12 cellular contexts compared by ENCODE assay signal in the genomic region with DNA sequence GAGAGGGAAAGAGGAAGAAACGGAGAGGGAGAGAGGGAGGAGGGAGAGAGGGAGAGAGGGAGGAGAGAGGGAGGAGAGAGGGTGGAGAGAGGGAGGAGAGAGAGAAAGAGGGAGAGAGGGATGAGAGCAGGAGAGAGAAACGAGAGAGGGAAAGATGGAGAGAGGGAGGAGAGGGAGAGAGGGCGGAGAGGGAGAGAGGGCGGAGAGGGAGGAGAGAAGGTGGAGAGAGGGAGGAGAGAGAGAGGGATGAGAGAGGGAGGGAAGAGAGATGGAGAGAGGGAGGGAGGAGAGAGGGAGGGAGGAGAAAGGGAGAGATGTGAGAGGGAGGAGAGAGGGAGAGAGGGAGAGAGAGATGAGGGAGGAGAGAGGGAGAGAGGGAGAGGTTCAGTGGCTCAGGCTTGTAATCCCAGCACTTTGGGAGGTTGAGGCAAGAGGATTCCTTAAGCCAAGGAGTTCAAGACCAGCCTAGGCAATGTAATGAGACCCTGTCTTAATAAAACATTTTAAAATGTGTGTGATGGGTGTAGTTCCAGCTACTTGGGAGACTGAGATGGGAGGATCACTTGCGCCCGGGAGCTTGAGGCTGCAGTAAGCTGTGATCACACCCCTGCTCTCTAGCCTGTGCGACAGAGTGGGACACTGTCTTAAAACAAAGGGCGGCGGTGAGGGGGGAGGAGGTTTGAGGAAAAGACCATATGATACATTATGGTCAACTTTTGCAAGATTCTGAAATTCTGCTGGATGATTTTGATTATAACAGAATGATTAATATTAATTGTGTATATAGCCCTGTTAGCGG. TPM values are rescaled to one million over a fixed set of nuclear protein-coding genes. Genes with fewer than 3 reads are reported as not detected.
DNase-seq lines count a peak whose midpoint lies in the region; FAIRE-seq and TF ChIP-seq lines count a peak whose summit lies in the region.
"Had no signal": no experiment of that assay in that cellular context is flagged by ENCODE, and none has a peak within 500 bp of the region (broad histone marks: within the 10 kb centered on the region; RNA-seq: fewer than 3 reads in every experiment).

No MANE protein-coding gene starts in this region.

- H3K4me3 ChIP-seq in fibroblast of lung (replicated peaks in 1 of 4; ENCODE audit: control extremely low read depth in 1 of 4, insufficient read depth in 1 of 4, low read depth in 3 of 4, low read length in 4 of 4) (no peak overlapping the region), skeletal muscle satellite cell (ENCODE audit: low read length) (no peak overlapping the region)
- H3K4me3 ChIP-seq: gastrocnemius medialis, GM12878 had no signal

- H3K4me1 ChIP-seq in fibroblast of lung (ENCODE audit: control insufficient read depth, extremely low read depth, insufficient read depth, low read length): peaks cover 12% of the 10 kb centered on the region
- peaks cover 15% of the 10 kb centered on the region for H3K4me1 ChIP-seq in skeletal muscle satellite cell (ENCODE audit: control insufficient read depth, insufficient read depth, low read length)

- H3K27me3 ChIP-seq in fibroblast of lung (ENCODE audit: control insufficient read depth, insufficient read depth, low read length) (no peaks in the 10 kb centered on the region), skeletal muscle satellite cell (ENCODE audit: control insufficient read depth, insufficient read depth, low read length) (peaks cover 36% of the 10 kb centered on the region)

- no peaks in the 10 kb centered on the region for H3K9me3 ChIP-seq in fibroblast of lung (ENCODE audit: control insufficient read depth, insufficient read depth, low read depth, low read length)
- H3K9me3 ChIP-seq in skeletal muscle satellite cell (replicated peaks; ENCODE audit: low read length): no peaks in the 10 kb centered on the region
- H3K9me3 ChIP-seq: gastrocnemius medialis had no signal

- H4K20me1 ChIP-seq in fibroblast of lung (ENCODE audit: control insufficient read depth, extremely low read depth, insufficient read depth, low read length): no peaks in the 10 kb centered on the region

- H3K79me2 ChIP-seq in fibroblast of lung (ENCODE audit: control insufficient read depth, insufficient read depth, low read length): no peaks in the 10 kb centered on the region

- H3K36me3 ChIP-seq in fibroblast of lung (ENCODE audit: control insufficient read depth, insufficient read depth, low read length) (no peaks in the 10 kb centered on the region), skeletal muscle satellite cell (ENCODE audit: insufficient read depth, low read length) (no peaks in the 10 kb centered on the region)
- H3K36me3 ChIP-seq: gastrocnemius medialis had no signal

- H3K4me2 ChIP-seq in fibroblast of lung (ENCODE audit: extremely low read depth, insufficient read depth, low read length) (peak overlapping the region; percentile 59), skeletal muscle satellite cell (ENCODE audit: low read length) (peak overlapping the region; percentile 29)

- H3K27ac ChIP-seq in fibroblast of lung (ENCODE audit: insufficient read depth, low read length): peak overlapping the region; percentile 23
- H3K27ac ChIP-seq: gastrocnemius medialis had no signal

- peak; percentile 67 for DNase-seq in DMS53 (lab: John Stamatoyannopoulos, UW)
- peak; percentile 76 for DNase-seq in NCI-H69 (lab: John Stamatoyannopoulos, UW)
- DNase-seq in fibroblast of lung (ENCODE audit: low read depth in 2 of 2): no peak
- DNase-seq in NOMO-1 treated with dmso at 0.1 percent for 144 hours (lab: John Stamatoyannopoulos, UW; ENCODE audit: unreplicated experiment): no peak
- DNase-seq in HTR-8/SVneo (ENCODE audit: insufficient read length, low spot score): no peak
- DNase-seq in effector CD8-positive, alpha-beta T cell (lab: John Stamatoyannopoulos, UW): no peak
- DNase-seq: activated CD8-positive, alpha-beta T cell treated with anti-CD3 and anti-CD28 coated beads, Interleukin-2, amount 10 ng/mL, durations not matched to agents 7 days and 5 days; CD4-positive, alpha-beta memory T cell; gastrocnemius medialis; NCI-H1092 had no signal

- no peak for FAIRE-seq in HTR-8/SVneo (lab: Jason Lieb, UNC)
- FAIRE-seq: GM12878 had no signal

- TF ChIP-seq CTCF in fibroblast of lung (conservative IDR thresholded peaks at IDR 0.05 in 1 of 2, IDR thresholded peaks at IDR 0.05 in 1 of 2; ENCODE audit: low read depth in 1 of 2, low read length in 2 of 2): no peak

- H2AFZ ChIP-seq in fibroblast of lung (ENCODE audit: low read length): peak overlapping the region; percentile 54

- H3K9ac ChIP-seq in fibroblast of lung (ENCODE audit: insufficient read depth, low read length): no peak overlapping the region
- no peak overlapping the region for H3K9ac ChIP-seq in skeletal muscle satellite cell (ENCODE audit: low read depth, low read length)

RNA-seq across cellular contexts. Expression of gene SNRPF, which starts 21.3 kb away (rescaled TPM):
- total RNA-seq in fibroblast of lung: 11.3 and 14.2 TPM in 2 replicates
- 25.0 and 35.2 TPM in 2 replicates for polyA plus RNA-seq in fibroblast of lung
- polyA plus RNA-seq in fibroblast of lung (2012): 61.2 and 71.8 TPM in 2 replicates
- 6.0 and 6.4 TPM in 2 replicates for polyA minus RNA-seq in fibroblast of lung (ENCODE audit: low replicate concordance)
- 8.7 and 12.2 TPM in 2 replicates for total RNA-seq in skeletal muscle satellite cell (2012; rRNA removed)

RNA-seq across cellular contexts. Expression of gene NTN4, which starts 46.9 kb away (rescaled TPM):
- 8.2 and 28.6 TPM in 2 replicates for total RNA-seq in fibroblast of lung
- 31.8 and 170 TPM in 2 replicates for polyA plus RNA-seq in fibroblast of lung
- polyA plus RNA-seq in fibroblast of lung (2012): 23.4 and 117 TPM in 2 replicates
- 72.4 and 266 TPM in 2 replicates for polyA minus RNA-seq in fibroblast of lung (ENCODE audit: low replicate concordance)
- total RNA-seq in skeletal muscle satellite cell (2012; rRNA removed): 9.6 and 19.3 TPM in 2 replicates
- total RNA-seq: activated CD8-positive, alpha-beta T cell treated with anti-CD3 and anti-CD28 coated beads, Interleukin-2, amount 10 ng/mL, durations not matched to agents 7 days and 5 days had no signal
- polyA plus RNA-seq: GM12878 had no signal

Comparison
In these comparisons a context has a peak if more than half of its experiments do, and no peak if none do; other contexts are left out.
1. DNase-seq: peak in DMS53 (single experiment) and NCI-H69 (single experiment); none in fibroblast of lung (0 of 2), NOMO-1 treated with dmso at 0.1 percent for 144 hours (single experiment), HTR-8/SVneo (single experiment) and effector CD8-positive, alpha-beta T cell (single experiment).